9 cellular contexts compared by ENCODE assay signal in the genomic region with DNA sequence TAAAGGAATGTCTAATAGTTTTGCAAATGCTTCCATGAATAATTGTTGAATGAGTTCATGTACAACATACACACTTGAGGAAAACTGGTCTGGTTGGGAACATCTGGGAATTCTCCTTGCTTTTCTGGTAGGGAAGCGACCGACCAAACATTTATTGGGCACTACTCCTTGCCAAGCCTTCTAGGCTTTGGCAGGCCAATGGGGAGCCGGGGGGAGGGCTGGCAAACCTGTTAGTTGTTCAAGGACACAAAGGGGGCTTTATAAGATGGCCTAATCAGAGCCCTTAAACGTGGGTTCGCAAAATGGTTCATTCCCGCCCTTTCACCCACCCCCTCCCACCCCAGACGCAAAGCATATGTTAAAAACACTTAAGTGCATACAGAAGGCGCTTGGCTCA. TPM values are rescaled to one million over a fixed set of nuclear protein-coding genes. Genes with fewer than 3 reads are reported as not detected.
DNase-seq lines count a peak whose midpoint lies in the region; ATAC-seq, FAIRE-seq and TF ChIP-seq lines count a peak whose summit lies in the region.
"Had no signal": no experiment of that assay in that cellular context is flagged by ENCODE, and none has a peak within 500 bp of the region (broad histone marks: within the 10 kb centered on the region; RNA-seq: fewer than 3 reads in every experiment).

No MANE protein-coding gene starts in this region.

- H3K9me3 Mint-ChIP-seq in chondrocyte (ENCODE audit: low read depth), result no peaks in the 10 kb centered on the region

- H3K36me3 ChIP-seq in kidney epithelial cell (ENCODE audit: control insufficient read depth, insufficient read depth, low read length) (no peaks in the 10 kb centered on the region), thoracic aorta (no peaks in the 10 kb centered on the region)

- ATAC-seq in thoracic aorta (ENCODE audit: insufficient number of reproducible peaks, low FRiP score, low read depth), result no peak
- no peak for ATAC-seq in HG03457 (IDR thresholded peaks at IDR 0.05; ENCODE audit: unreplicated experiment)

- H3K4me3 ChIP-seq in kidney epithelial cell (ENCODE audit: low read depth, low read length), result peak overlapping the region; percentile 64
- H3K4me3 ChIP-seq in thoracic aorta, result peak overlapping the region; percentile 70

- H3K9me3 ChIP-seq in thoracic aorta, result no peaks in the 10 kb centered on the region

- peaks cover 3% of the 10 kb centered on the region for H3K36me3 Mint-ChIP-seq in chondrocyte (ENCODE audit: low read depth)

- no peak overlapping the region for H3K27ac ChIP-seq in thoracic aorta

- no peak overlapping the region for H3K27ac Mint-ChIP-seq in chondrocyte (ENCODE audit: unreplicated experiment)

- H3K27me3 ChIP-seq in kidney epithelial cell (ENCODE audit: control insufficient read depth, insufficient read depth, low read length) (peaks cover 5% of the 10 kb centered on the region), thoracic aorta (replicated peaks; ENCODE audit: insufficient read depth) (no peaks in the 10 kb centered on the region)

- no peak for TF ChIP-seq CTCF in chondrocyte (IDR thresholded peaks at IDR 0.05)
- TF ChIP-seq CTCF in kidney epithelial cell (IDR thresholded peaks at IDR 0.05; ENCODE audit: insufficient read depth, low read length, poor library complexity, severe bottlenecking), result no peak
- no peak for TF ChIP-seq CTCF in thoracic aorta (IDR thresholded peaks at IDR 0.05)
- TF ChIP-seq CTCF in GM20000 (IDR thresholded peaks at IDR 0.05; ENCODE audit: extremely low read depth, missing control alignments), result no peak

- H3K27me3 Mint-ChIP-seq in chondrocyte (ENCODE audit: low read depth), result peaks cover 78% of the 10 kb centered on the region

- no peak for FAIRE-seq in GM19239 (lab: Jason Lieb, UNC)

- H3K4me1 ChIP-seq in thoracic aorta (ENCODE audit: control insufficient read depth in 1 of 2, low read depth in 2 of 2), result peaks cover 0 to 27% of the 10 kb centered on the region in 2 donors

- DNase-seq in NCI-H1048 (lab: John Stamatoyannopoulos, UW) (peak; percentile 61), chondrocyte (ENCODE audit: low spot score) (no peak), kidney epithelial cell (ENCODE audit: low read depth) (no peak), thoracic aorta (ENCODE audit: low spot score) (no peak), GM19239 (ENCODE audit: insufficient read length, low spot score) (no peak), GM20000 (ENCODE audit: low spot score) (no peak)
- DNase-seq in activated CD4-positive, alpha-beta T cell treated with anti-CD3 and anti-CD28 coated beads for 1 hour, result no peak

- H3K4me3 Mint-ChIP-seq in chondrocyte (ENCODE audit: unreplicated experiment), result peak overlapping the region; percentile 83

- H3K4me1 Mint-ChIP-seq in chondrocyte (ENCODE audit: low read depth), result peaks cover 30% of the 10 kb centered on the region

RNA-seq across cellular contexts. Expression of gene VSNL1, which starts 0.9 kb away (rescaled TPM):
- total RNA-seq in chondrocyte, result not detected in 3 replicates
- 0.13 TPM in 1 of 2 replicates, not detected in the other for total RNA-seq in kidney epithelial cell
- total RNA-seq in thoracic aorta, result not detected
- total RNA-seq: mesenteric fat pad had no signal

RNA-seq across cellular contexts. Expression of gene RAD51AP2, which starts 21.4 kb away (rescaled TPM):
- total RNA-seq in chondrocyte, result not detected in 3 replicates
- total RNA-seq in kidney epithelial cell, result 0.04 and 0.14 TPM in 2 replicates
- total RNA-seq in thoracic aorta, result not detected
- total RNA-seq: mesenteric fat pad had no signal
